In the genomic region with DNA sequence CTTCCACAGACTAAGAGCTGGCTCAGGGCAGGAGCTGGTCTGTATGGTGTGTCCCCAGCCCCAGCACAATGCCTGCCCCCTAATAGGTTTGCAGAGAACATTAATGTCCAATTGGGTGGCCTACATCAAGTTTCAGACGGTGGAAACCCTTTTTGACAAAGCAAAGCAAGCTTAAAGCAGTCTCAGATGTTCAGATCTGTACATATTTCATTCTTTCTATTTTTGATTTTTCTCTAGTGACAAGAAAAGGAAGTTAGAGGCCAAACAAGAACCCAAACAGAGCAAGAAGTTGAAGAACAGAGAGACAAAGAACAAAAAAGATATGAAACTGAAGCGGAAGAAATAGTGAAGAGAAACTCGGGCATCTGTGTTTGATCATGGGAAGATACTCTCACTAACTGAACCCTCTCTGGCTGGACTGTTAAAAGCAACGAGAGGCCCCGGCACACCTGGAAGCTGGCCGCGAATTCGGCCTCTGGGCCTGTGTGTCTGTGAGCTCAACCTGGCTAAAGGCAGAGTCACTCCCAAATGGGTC, we compare ENCODE assay signal across 2 cellular contexts.
TF ChIP-seq lines count a peak whose summit lies in the region.

No MANE protein-coding gene starts in this region.

TF ChIP-seq in GM12891, 5 proteins besides CTCF, POLR2A, EP300 and RAD21:
- TF ChIP-seq PAX5 (IDR thresholded peaks at IDR 0.05; ENCODE audit: insufficient read depth, low read length, severe bottlenecking) (no peak), SPI1 (IDR thresholded peaks at IDR 0.05; ENCODE audit: low read depth, low read length) (no peak), POU2F2 (IDR thresholded peaks at IDR 0.05; ENCODE audit: low read depth, low read length) (no peak), TAF1 (IDR thresholded peaks at IDR 0.05; ENCODE audit: low read depth, low read length) (no peak), POLR2AphosphoS5 (IDR thresholded peaks at IDR 0.05; ENCODE audit: low read depth, low read length) (no peak)

TF ChIP-seq in GM12878, 131 proteins besides CTCF, POLR2A, EP300 and RAD21:
- TF ChIP-seq NBN (IDR thresholded peaks at IDR 0.05) (peak; percentile 50; the same call in 1 of the 2 replicates), EZH2 (IDR thresholded peaks at IDR 0.05; ENCODE audit: borderline replicate concordance, control insufficient read depth, low read depth, low read length) (no peak), SUPT20H (IDR thresholded peaks at IDR 0.05; ENCODE audit: borderline replicate concordance, control insufficient read depth, low read depth, low read length) (no peak), IKZF2 (IDR thresholded peaks at IDR 0.05) (peak in 1 of 2 experiments; percentile 33; a peak in 2 of 4 replicates), POLR2AphosphoS2 (IDR thresholded peaks at IDR 0.05; ENCODE audit: low read depth, low read length) (no peak), ATF7 (IDR thresholded peaks at IDR 0.05; ENCODE audit: low read depth) (0 out of 2 replicates have a peak, but pooled peaks have one; percentile 25), FOXM1 (IDR thresholded peaks at IDR 0.05; ENCODE audit: low read depth, low read length) (peak; percentile 38; the same call in 1 of the 2 replicates), ETV6 (conservative IDR thresholded peaks at IDR 0.05 in 1 of 2, IDR thresholded peaks at IDR 0.05 in 1 of 2; ENCODE audit: borderline replicate concordance in 1 of 2, low read depth in 1 of 2) (peak in 1 of 2 experiments; percentile 69; a peak in 1 of 4 replicates), GATAD2B (conservative IDR thresholded peaks at IDR 0.05; ENCODE audit: low read depth) (no peak), TBL1XR1 (IDR thresholded peaks at IDR 0.05; ENCODE audit: low read depth, low read length) (0 out of 2 replicates have a peak, but pooled peaks have one; percentile 21), NFIC (IDR thresholded peaks at IDR 0.05; ENCODE audit: low read depth, low read length) (peak; percentile 60; the same call in 1 of the 2 replicates), CREB1 (IDR thresholded peaks at IDR 0.05; ENCODE audit: low read depth) (0 out of 2 replicates have a peak, but pooled peaks have one; percentile 26), MXI1 (IDR thresholded peaks at IDR 0.05; ENCODE audit: low read depth, low read length) (0 out of 2 replicates have a peak, but pooled peaks have one; percentile 20), RCOR1 (conservative IDR thresholded peaks at IDR 0.05; ENCODE audit: low read depth, low read length) (no peak; the same call in 1 of the 2 replicates), MEF2A (IDR thresholded peaks at IDR 0.05; ENCODE audit: insufficient read depth, low read depth, low read length) (peak; percentile 60; the same call in 1 of the 2 replicates), ZNF384 (IDR thresholded peaks at IDR 0.05; ENCODE audit: borderline replicate concordance, low read depth, low read length) (no peak), TCF12 (IDR thresholded peaks at IDR 0.05; ENCODE audit: low read depth, low read length) (0 out of 2 replicates have a peak, but pooled peaks have one; percentile 62), JUNB (IDR thresholded peaks at IDR 0.05) (no peak)
- TF ChIP-seq, protein P1, sequence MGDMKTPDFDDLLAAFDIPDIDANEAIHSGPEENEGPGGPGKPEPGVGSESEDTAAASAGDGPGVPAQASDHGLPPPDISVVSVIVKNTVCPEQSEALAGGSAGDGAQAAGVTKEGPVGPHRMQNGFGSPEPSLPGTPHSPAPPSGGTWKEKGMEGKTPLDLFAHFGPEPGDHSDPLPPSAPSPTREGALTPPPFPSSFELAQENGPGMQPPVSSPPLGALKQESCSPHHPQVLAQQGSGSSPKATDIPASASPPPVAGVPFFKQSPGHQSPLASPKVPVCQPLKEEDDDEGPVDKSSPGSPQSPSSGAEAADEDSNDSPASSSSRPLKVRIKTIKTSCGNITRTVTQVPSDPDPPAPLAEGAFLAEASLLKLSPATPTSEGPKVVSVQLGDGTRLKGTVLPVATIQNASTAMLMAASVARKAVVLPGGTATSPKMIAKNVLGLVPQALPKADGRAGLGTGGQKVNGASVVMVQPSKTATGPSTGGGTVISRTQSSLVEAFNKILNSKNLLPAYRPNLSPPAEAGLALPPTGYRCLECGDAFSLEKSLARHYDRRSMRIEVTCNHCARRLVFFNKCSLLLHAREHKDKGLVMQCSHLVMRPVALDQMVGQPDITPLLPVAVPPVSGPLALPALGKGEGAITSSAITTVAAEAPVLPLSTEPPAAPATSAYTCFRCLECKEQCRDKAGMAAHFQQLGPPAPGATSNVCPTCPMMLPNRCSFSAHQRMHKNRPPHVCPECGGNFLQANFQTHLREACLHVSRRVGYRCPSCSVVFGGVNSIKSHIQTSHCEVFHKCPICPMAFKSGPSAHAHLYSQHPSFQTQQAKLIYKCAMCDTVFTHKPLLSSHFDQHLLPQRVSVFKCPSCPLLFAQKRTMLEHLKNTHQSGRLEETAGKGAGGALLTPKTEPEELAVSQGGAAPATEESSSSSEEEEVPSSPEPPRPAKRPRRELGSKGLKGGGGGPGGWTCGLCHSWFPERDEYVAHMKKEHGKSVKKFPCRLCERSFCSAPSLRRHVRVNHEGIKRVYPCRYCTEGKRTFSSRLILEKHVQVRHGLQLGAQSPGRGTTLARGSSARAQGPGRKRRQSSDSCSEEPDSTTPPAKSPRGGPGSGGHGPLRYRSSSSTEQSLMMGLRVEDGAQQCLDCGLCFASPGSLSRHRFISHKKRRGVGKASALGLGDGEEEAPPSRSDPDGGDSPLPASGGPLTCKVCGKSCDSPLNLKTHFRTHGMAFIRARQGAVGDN (IDR thresholded peaks at IDR 0.05): peak; percentile 59; the same call in 1 of the 2 replicates
- TF ChIP-seq, protein P2, sequence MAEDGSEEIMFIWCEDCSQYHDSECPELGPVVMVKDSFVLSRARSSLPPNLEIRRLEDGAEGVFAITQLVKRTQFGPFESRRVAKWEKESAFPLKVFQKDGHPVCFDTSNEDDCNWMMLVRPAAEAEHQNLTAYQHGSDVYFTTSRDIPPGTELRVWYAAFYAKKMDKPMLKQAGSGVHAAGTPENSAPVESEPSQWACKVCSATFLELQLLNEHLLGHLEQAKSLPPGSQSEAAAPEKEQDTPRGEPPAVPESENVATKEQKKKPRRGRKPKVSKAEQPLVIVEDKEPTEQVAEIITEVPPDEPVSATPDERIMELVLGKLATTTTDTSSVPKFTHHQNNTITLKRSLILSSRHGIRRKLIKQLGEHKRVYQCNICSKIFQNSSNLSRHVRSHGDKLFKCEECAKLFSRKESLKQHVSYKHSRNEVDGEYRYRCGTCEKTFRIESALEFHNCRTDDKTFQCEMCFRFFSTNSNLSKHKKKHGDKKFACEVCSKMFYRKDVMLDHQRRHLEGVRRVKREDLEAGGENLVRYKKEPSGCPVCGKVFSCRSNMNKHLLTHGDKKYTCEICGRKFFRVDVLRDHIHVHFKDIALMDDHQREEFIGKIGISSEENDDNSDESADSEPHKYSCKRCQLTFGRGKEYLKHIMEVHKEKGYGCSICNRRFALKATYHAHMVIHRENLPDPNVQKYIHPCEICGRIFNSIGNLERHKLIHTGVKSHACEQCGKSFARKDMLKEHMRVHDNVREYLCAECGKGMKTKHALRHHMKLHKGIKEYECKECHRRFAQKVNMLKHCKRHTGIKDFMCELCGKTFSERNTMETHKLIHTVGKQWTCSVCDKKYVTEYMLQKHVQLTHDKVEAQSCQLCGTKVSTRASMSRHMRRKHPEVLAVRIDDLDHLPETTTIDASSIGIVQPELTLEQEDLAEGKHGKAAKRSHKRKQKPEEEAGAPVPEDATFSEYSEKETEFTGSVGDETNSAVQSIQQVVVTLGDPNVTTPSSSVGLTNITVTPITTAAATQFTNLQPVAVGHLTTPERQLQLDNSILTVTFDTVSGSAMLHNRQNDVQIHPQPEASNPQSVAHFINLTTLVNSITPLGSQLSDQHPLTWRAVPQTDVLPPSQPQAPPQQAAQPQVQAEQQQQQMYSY (CRISPR knock-in tag; IDR thresholded peaks at IDR 0.05): no peak
- TF ChIP-seq, protein P3, sequence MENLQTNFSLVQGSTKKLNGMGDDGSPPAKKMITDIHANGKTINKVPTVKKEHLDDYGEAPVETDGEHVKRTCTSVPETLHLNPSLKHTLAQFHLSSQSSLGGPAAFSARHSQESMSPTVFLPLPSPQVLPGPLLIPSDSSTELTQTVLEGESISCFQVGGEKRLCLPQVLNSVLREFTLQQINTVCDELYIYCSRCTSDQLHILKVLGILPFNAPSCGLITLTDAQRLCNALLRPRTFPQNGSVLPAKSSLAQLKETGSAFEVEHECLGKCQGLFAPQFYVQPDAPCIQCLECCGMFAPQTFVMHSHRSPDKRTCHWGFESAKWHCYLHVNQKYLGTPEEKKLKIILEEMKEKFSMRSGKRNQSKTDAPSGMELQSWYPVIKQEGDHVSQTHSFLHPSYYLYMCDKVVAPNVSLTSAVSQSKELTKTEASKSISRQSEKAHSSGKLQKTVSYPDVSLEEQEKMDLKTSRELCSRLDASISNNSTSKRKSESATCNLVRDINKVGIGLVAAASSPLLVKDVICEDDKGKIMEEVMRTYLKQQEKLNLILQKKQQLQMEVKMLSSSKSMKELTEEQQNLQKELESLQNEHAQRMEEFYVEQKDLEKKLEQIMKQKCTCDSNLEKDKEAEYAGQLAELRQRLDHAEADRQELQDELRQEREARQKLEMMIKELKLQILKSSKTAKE (IDR thresholded peaks at IDR 0.05; ENCODE audit: low read depth, poor library complexity, severe bottlenecking): peak; percentile 46
- TF ChIP-seq, protein P4, sequence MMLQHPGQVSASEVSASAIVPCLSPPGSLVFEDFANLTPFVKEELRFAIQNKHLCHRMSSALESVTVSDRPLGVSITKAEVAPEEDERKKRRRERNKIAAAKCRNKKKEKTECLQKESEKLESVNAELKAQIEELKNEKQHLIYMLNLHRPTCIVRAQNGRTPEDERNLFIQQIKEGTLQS (IDR thresholded peaks at IDR 0.05; ENCODE audit: borderline replicate concordance, extremely low read depth, low read depth, low read length): no peak
- TF ChIP-seq, protein P5, sequence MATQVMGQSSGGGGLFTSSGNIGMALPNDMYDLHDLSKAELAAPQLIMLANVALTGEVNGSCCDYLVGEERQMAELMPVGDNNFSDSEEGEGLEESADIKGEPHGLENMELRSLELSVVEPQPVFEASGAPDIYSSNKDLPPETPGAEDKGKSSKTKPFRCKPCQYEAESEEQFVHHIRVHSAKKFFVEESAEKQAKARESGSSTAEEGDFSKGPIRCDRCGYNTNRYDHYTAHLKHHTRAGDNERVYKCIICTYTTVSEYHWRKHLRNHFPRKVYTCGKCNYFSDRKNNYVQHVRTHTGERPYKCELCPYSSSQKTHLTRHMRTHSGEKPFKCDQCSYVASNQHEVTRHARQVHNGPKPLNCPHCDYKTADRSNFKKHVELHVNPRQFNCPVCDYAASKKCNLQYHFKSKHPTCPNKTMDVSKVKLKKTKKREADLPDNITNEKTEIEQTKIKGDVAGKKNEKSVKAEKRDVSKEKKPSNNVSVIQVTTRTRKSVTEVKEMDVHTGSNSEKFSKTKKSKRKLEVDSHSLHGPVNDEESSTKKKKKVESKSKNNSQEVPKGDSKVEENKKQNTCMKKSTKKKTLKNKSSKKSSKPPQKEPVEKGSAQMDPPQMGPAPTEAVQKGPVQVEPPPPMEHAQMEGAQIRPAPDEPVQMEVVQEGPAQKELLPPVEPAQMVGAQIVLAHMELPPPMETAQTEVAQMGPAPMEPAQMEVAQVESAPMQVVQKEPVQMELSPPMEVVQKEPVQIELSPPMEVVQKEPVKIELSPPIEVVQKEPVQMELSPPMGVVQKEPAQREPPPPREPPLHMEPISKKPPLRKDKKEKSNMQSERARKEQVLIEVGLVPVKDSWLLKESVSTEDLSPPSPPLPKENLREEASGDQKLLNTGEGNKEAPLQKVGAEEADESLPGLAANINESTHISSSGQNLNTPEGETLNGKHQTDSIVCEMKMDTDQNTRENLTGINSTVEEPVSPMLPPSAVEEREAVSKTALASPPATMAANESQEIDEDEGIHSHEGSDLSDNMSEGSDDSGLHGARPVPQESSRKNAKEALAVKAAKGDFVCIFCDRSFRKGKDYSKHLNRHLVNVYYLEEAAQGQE (IDR thresholded peaks at IDR 0.05; ENCODE audit: low read depth, low read length): no peak
- TF ChIP-seq, protein P6, sequence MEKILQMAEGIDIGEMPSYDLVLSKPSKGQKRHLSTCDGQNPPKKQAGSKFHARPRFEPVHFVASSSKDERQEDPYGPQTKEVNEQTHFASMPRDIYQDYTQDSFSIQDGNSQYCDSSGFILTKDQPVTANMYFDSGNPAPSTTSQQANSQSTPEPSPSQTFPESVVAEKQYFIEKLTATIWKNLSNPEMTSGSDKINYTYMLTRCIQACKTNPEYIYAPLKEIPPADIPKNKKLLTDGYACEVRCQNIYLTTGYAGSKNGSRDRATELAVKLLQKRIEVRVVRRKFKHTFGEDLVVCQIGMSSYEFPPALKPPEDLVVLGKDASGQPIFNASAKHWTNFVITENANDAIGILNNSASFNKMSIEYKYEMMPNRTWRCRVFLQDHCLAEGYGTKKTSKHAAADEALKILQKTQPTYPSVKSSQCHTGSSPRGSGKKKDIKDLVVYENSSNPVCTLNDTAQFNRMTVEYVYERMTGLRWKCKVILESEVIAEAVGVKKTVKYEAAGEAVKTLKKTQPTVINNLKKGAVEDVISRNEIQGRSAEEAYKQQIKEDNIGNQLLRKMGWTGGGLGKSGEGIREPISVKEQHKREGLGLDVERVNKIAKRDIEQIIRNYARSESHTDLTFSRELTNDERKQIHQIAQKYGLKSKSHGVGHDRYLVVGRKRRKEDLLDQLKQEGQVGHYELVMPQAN (conservative IDR thresholded peaks at IDR 0.05): no peak
- TF ChIP-seq, protein P7, sequence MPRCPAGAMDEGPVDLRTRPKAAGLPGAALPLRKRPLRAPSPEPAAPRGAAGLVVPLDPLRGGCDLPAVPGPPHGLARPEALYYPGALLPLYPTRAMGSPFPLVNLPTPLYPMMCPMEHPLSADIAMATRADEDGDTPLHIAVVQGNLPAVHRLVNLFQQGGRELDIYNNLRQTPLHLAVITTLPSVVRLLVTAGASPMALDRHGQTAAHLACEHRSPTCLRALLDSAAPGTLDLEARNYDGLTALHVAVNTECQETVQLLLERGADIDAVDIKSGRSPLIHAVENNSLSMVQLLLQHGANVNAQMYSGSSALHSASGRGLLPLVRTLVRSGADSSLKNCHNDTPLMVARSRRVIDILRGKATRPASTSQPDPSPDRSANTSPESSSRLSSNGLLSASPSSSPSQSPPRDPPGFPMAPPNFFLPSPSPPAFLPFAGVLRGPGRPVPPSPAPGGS (IDR thresholded peaks at IDR 0.05; ENCODE audit: borderline replicate concordance, insufficient read depth, low read depth, low read length, poor library complexity, severe bottlenecking): no peak
